ENCODE assay signal across 17 cellular contexts in genomic region chr6:87122477-87122876, GRCh38. TPM values are rescaled to one million over a fixed set of nuclear protein-coding genes. Genes with fewer than 3 reads are reported as not detected.
"Had no signal": no experiment of that assay in that cellular context is flagged by ENCODE, and none has a peak within 500 bp of the region (broad histone marks: within the 10 kb centered on the region; RNA-seq: fewer than 3 reads in every experiment).

No MANE protein-coding gene starts in this region.

- H3K4me1 ChIP-seq: transverse colon had no signal

- FAIRE-seq: small intestine had no signal

- H3K4me3 Mint-ChIP-seq: activated naive CD8-positive, alpha-beta T cell treated with anti-CD3 and anti-CD28 coated beads, Interleukin-2, amount 10 ng/mL, durations not matched to agents 7 days and 5 days; activated T-cell treated with anti-CD3 and anti-CD28 coated beads, Interleukin-2, amount 50 U/mL, for 4 hours; dendritic cell treated with granulocyte-macrophage colony-stimulating factor and Interleukin-4, amounts not matched to agents 40 ng/mL and 50 ng/mL, for 4 days; naive thymus-derived CD8-positive, alpha-beta T cell; stimulated activated effector memory CD8-positive, alpha-beta T cell treated with anti-CD3 and anti-CD28 coated beads, Interleukin-12 subunit alpha, Interleukin-12 subunit beta, amount 100 ng/mL, for 72 hours; T-helper 2 cell treated with Interferon-gamma antibody and Interleukin-4, amounts not matched to agents 5 μg/mL and 100 μg/mL, for 36 hours had no signal

- H3K27ac ChIP-seq: gastroesophageal sphincter, transverse colon had no signal

- H3K9me3 Mint-ChIP-seq: activated T-cell treated with anti-CD3 and anti-CD28 coated beads, Interleukin-2, amount 50 U/mL, for 4 hours; stimulated activated effector memory CD8-positive, alpha-beta T cell treated with anti-CD3 and anti-CD28 coated beads, Interleukin-12 subunit alpha, Interleukin-12 subunit beta, amount 100 ng/mL, for 72 hours; T-helper 2 cell treated with Interferon-gamma antibody and Interleukin-4, amounts not matched to agents 5 μg/mL and 100 μg/mL, for 36 hours had no signal

- DNase-seq: activated CD4-positive, alpha-beta T cell treated with anti-CD3 and anti-CD28 coated beads for 1 hour; activated CD4-positive, alpha-beta T cell treated with anti-CD3 and anti-CD28 coated beads, Interleukin-2, amount 50 U/mL, for 48 hours; activated naive CD8-positive, alpha-beta T cell treated with anti-CD3 and anti-CD28 coated beads, Interleukin-2, amount 10 ng/mL, durations not matched to agents 7 days and 5 days; activated T-cell treated with anti-CD3 and anti-CD28 coated beads, Interleukin-2, amount 50 U/mL, for 4 hours; aorta; hippocampal formation; left colon; mucosa of descending colon; naive thymus-derived CD8-positive, alpha-beta T cell; small intestine; SW 1271; transverse colon had no signal

- H3K4me1 Mint-ChIP-seq: activated naive CD8-positive, alpha-beta T cell treated with anti-CD3 and anti-CD28 coated beads, Interleukin-2, amount 10 ng/mL, durations not matched to agents 7 days and 5 days; stimulated activated effector memory CD8-positive, alpha-beta T cell treated with anti-CD3 and anti-CD28 coated beads, Interleukin-12 subunit alpha, Interleukin-12 subunit beta, amount 100 ng/mL, for 72 hours had no signal

- H3K36me3 ChIP-seq: gastroesophageal sphincter, transverse colon had no signal

- H3K9me3 ChIP-seq: mucosa of descending colon, transverse colon had no signal

- H3K4me3 ChIP-seq: mucosa of descending colon, transverse colon had no signal

- H3K27ac Mint-ChIP-seq: activated naive CD8-positive, alpha-beta T cell treated with anti-CD3 and anti-CD28 coated beads, Interleukin-2, amount 10 ng/mL, durations not matched to agents 7 days and 5 days; dendritic cell treated with granulocyte-macrophage colony-stimulating factor and Interleukin-4, amounts not matched to agents 40 ng/mL and 50 ng/mL, for 4 days; naive thymus-derived CD8-positive, alpha-beta T cell; stimulated activated effector memory CD8-positive, alpha-beta T cell treated with anti-CD3 and anti-CD28 coated beads, Interleukin-12 subunit alpha, Interleukin-12 subunit beta, amount 100 ng/mL, for 72 hours; T-helper 2 cell treated with Interferon-gamma antibody and Interleukin-4, amounts not matched to agents 5 μg/mL and 100 μg/mL, for 36 hours had no signal

- H3K36me3 Mint-ChIP-seq: activated naive CD8-positive, alpha-beta T cell treated with anti-CD3 and anti-CD28 coated beads, Interleukin-2, amount 10 ng/mL, durations not matched to agents 7 days and 5 days; stimulated activated effector memory CD8-positive, alpha-beta T cell treated with anti-CD3 and anti-CD28 coated beads, Interleukin-12 subunit alpha, Interleukin-12 subunit beta, amount 100 ng/mL, for 72 hours had no signal

RNA-seq across cellular contexts. Expression of gene CGA, which starts 27.6 kb away (rescaled TPM):
- total RNA-seq: activated naive CD8-positive, alpha-beta T cell treated with anti-CD3 and anti-CD28 coated beads, Interleukin-2, amount 10 ng/mL, durations not matched to agents 7 days and 5 days; activated T-cell treated with anti-CD3 and anti-CD28 coated beads, Interleukin-2, amount 50 U/mL, for 4 hours; aorta; esophagus mucosa; gastroesophageal sphincter; left colon; mucosa of descending colon; naive thymus-derived CD8-positive, alpha-beta T cell; transverse colon had no signal
- polyA plus RNA-seq: aorta; naive thymus-derived CD8-positive, alpha-beta T cell; small intestine had no signal
